8 cellular contexts compared by ENCODE assay signal in the genomic region with DNA sequence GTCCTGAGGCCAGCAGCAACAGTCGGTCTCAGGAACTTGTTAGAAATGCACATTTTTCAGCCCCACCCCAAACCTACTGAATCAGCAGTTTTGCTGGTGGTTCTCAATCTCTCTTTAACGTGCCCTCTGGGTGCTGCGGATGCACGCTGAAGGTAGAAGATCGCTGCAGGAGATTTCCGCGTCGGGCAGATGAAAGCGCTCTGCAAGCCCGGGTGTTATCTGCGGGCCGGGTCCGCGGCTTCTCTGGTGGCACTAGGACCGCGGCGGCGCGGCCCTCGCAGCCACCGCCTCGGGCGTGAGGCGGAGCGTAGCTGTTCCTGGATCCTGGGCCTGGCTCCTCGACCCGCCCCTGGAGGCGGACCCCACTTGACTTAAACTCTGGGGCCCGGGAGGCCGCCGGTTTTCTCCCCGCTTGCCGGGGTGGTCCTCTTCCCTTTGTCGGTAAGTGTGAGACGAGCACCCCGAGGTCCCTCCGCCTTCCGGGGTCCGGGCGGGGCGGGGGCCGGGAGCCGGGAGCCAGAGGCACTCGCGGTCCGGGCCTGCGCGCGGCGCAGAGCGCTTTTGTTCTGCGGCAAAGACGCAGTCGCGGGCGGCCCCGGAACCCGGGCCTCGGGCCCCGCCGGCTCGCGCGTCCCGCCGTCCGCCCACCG. TPM values are rescaled to one million over a fixed set of nuclear protein-coding genes. Genes with fewer than 3 reads are reported as not detected.
A peak's percentile ranks its signal among the peaks of the same experiment; 100 is the strongest.
DNase-seq lines count a peak whose midpoint lies in the region; ATAC-seq, FAIRE-seq and TF ChIP-seq lines count a peak whose summit lies in the region.

A gene with protein sequence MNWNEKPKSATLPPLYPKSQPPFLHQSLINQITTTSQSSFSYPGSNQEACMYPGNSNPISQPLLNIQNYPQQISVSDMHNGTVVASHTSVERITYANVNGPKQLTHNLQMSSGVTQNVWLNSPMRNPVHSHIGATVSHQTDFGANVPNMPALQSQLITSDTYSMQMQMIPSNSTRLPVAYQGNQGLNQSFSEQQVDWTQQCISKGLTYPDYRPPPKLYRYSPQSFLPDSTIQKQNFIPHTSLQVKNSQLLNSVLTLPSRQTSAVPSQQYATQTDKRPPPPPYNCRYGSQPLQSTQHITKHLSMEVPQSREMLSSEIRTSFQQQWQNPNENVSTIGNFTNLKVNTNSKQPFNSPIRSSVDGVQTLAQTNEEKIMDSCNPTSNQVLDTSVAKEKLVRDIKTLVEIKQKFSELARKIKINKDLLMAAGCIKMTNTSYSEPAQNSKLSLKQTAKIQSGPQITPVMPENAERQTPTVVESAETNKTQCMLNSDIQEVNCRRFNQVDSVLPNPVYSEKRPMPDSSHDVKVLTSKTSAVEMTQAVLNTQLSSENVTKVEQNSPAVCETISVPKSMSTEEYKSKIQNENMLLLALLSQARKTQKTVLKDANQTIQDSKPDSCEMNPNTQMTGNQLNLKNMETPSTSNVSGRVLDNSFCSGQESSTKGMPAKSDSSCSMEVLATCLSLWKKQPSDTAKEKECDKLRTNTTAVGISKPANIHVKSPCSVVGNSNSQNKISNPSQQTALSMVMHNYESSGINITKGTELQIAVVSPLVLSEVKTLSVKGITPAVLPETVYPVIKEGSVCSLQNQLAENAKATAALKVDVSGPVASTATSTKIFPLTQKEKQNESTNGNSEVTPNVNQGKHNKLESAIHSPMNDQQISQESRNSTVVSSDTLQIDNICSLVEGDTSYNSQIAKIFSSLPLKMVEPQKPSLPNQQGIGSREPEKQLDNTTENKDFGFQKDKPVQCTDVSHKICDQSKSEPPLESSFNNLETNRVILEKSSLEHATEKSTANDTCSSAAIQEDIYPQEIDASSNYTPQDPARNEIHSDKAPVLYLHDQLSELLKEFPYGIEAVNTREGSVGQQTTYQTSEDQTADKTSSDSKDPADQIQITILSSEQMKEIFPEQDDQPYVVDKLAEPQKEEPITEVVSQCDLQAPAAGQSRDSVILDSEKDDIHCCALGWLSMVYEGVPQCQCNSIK (N-terminal part only) (plus strand): TSS at position 365 of the 650 bp plus-strand sequence. CDS start 21,541 bp downstream, outside the sequence.

- H3K4me3 Mint-ChIP-seq in WTC11 = peak within 1 kb of the TSS; percentile 95

- peaks cover 42% of the 10 kb centered on the region for H3K36me3 Mint-ChIP-seq in WTC11

- peaks cover 41% of the 10 kb centered on the region for H3K79me2 ChIP-seq in smooth muscle cell (ENCODE audit: low read depth)

- H3K4me1 ChIP-seq in smooth muscle cell (ENCODE audit: low read depth) = peaks cover 16% of the 10 kb centered on the region

- peaks cover 30% of the 10 kb centered on the region for H4K20me1 ChIP-seq in smooth muscle cell (ENCODE audit: low read depth)

- TF ChIP-seq CTCF in WTC11 (IDR thresholded peaks at IDR 0.05) (no peak), bronchial epithelial cell (IDR thresholded peaks at IDR 0.05; ENCODE audit: insufficient read depth, low read length, severe bottlenecking) (no peak), smooth muscle cell (IDR thresholded peaks at IDR 0.05; ENCODE audit: borderline replicate concordance, insufficient read depth, poor library complexity, severe bottlenecking) (no peak)

- under 1% methylated on average over 65 of the region's 68 CpGs for WGBS in smooth muscle cell (ENCODE audit: low lambda C conversion rate)

- DNase-seq in AG08395 (ENCODE audit: low spot score) (peak; percentile 91), NCI-H2227 (lab: John Stamatoyannopoulos, UW; ENCODE audit: unreplicated experiment) (peak; percentile 88), WTC11 (ENCODE audit: low spot score) (peak; percentile 88), bronchial epithelial cell (ENCODE audit: low read depth) (peak; percentile 67), iPS-NIHi7 (ENCODE audit: extremely low spot score) (peak; percentile 96), smooth muscle cell (lab: John Stamatoyannopoulos, UW; ENCODE audit: unreplicated experiment) (peak; percentile 54)

- no peak for FAIRE-seq in bronchial epithelial cell (lab: Jason Lieb, UNC)

- peak within 1 kb of the TSS; percentile 70 for H2AFZ ChIP-seq in smooth muscle cell (ENCODE audit: low read depth)

- peaks cover 12% of the 10 kb centered on the region for H3K9me3 Mint-ChIP-seq in WTC11

- POLR2A ChIA-PET in WTC11 (lab: Charles Lee) = interaction anchor here (0.9 kb wide), 1 partner anchor 720 kb away, joined by 3 read pairs; a partner anchor contains a TSS

- peaks cover 49% of the 10 kb centered on the region for H3K4me1 Mint-ChIP-seq in WTC11

- no peaks in the 10 kb centered on the region for H3K27me3 Mint-ChIP-seq in WTC11 (ENCODE audit: low read depth)

- H3K4me2 ChIP-seq in smooth muscle cell = peak within 1 kb of the TSS; percentile 92

- ATAC-seq in GM18909 (IDR thresholded peaks at IDR 0.05; ENCODE audit: poor library complexity, unreplicated experiment) (peak; percentile 92), HG03159 (IDR thresholded peaks at IDR 0.05; ENCODE audit: unreplicated experiment) (peak; percentile 80), WTC11 (peak; percentile 94)

- peak within 1 kb of the TSS; percentile 70 for H3K9ac ChIP-seq in smooth muscle cell (ENCODE audit: low read depth)

- peak within 1 kb of the TSS; percentile 67 for H3K4me3 ChIP-seq in bronchial epithelial cell (ENCODE audit: low read depth, low read length)
- peak within 1 kb of the TSS; percentile 85 for H3K4me3 ChIP-seq in smooth muscle cell

- CTCF ChIA-PET in WTC11 (lab: Charles Lee) = interaction anchor here (1.3 to 1.4 kb wide), 2 partner anchors 44 to 148 kb away, joined by 4 read pairs; no protein-coding TSS in a partner anchor

- H3K27ac Mint-ChIP-seq in WTC11 = peak within 1 kb of the TSS; percentile 93

- H3K36me3 ChIP-seq in bronchial epithelial cell (ENCODE audit: control insufficient read depth, insufficient read depth, low read length) (no peaks in the 10 kb centered on the region), smooth muscle cell (ENCODE audit: low read depth) (no peaks in the 10 kb centered on the region)

- H3K9me3 ChIP-seq in smooth muscle cell (replicated peaks; ENCODE audit: low read depth) = no peaks in the 10 kb centered on the region

- H3F3A ChIP-seq in smooth muscle cell (ENCODE audit: low read depth) = peaks cover 3% of the 10 kb centered on the region

- H3K27ac ChIP-seq in smooth muscle cell (ENCODE audit: low read depth) = peak within 1 kb of the TSS; percentile 63

- H3K27me3 ChIP-seq in bronchial epithelial cell (ENCODE audit: control insufficient read depth, insufficient read depth, low read length) (no peaks in the 10 kb centered on the region), smooth muscle cell (ENCODE audit: low read depth) (no peaks in the 10 kb centered on the region)

TF ChIP-seq in WTC11, 78 proteins besides CTCF, POLR2A, EP300 and RAD21 (continues in another document):
- TF ChIP-seq PRRX2 (CRISPR knock-in tag; IDR thresholded peaks at IDR 0.05) (no peak), EMX1 (CRISPR knock-in tag; IDR thresholded peaks at IDR 0.05) (no peak), GRHL2 (CRISPR knock-in tag; IDR thresholded peaks at IDR 0.05; ENCODE audit: insufficient replicate concordance, severe bottlenecking) (no peak), ETV6 (CRISPR knock-in tag; IDR thresholded peaks at IDR 0.05) (peak; percentile 82), ELF4 (CRISPR knock-in tag; IDR thresholded peaks at IDR 0.05; ENCODE audit: low read depth) (0 out of 2 replicates have a peak, but pooled peaks have one; percentile 46), MXD4 (CRISPR knock-in tag; IDR thresholded peaks at IDR 0.05; ENCODE audit: borderline replicate concordance) (no peak), MYBL2 (CRISPR knock-in tag; IDR thresholded peaks at IDR 0.05) (no peak), TEAD1 (CRISPR knock-in tag; IDR thresholded peaks at IDR 0.05) (peak; percentile 73; the same call in 1 of the 2 replicates), TP53 (CRISPR knock-in tag; IDR thresholded peaks at IDR 0.05) (peak; percentile 67)
- TF ChIP-seq, protein P1, sequence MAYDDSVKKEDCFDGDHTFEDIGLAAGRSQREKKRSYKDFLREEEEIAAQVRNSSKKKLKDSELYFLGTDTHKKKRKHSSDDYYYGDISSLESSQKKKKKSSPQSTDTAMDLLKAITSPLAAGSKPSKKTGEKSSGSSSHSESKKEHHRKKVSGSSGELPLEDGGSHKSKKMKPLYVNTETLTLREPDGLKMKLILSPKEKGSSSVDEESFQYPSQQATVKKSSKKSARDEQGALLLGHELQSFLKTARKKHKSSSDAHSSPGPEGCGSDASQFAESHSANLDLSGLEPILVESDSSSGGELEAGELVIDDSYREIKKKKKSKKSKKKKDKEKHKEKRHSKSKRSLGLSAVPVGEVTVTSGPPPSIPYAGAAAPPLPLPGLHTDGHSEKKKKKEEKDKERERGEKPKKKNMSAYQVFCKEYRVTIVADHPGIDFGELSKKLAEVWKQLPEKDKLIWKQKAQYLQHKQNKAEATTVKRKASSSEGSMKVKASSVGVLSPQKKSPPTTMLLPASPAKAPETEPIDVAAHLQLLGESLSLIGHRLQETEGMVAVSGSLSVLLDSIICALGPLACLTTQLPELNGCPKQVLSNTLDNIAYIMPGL (CRISPR knock-in tag; IDR thresholded peaks at IDR 0.05) = peak; percentile 82; the same call in 1 of the 2 replicates
- TF ChIP-seq, protein P2, sequence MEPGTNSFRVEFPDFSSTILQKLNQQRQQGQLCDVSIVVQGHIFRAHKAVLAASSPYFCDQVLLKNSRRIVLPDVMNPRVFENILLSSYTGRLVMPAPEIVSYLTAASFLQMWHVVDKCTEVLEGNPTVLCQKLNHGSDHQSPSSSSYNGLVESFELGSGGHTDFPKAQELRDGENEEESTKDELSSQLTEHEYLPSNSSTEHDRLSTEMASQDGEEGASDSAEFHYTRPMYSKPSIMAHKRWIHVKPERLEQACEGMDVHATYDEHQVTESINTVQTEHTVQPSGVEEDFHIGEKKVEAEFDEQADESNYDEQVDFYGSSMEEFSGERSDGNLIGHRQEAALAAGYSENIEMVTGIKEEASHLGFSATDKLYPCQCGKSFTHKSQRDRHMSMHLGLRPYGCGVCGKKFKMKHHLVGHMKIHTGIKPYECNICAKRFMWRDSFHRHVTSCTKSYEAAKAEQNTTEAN (CRISPR knock-in tag; IDR thresholded peaks at IDR 0.05) = 0 out of 2 replicates have a peak, but pooled peaks have one; percentile 52
- TF ChIP-seq, protein P3, sequence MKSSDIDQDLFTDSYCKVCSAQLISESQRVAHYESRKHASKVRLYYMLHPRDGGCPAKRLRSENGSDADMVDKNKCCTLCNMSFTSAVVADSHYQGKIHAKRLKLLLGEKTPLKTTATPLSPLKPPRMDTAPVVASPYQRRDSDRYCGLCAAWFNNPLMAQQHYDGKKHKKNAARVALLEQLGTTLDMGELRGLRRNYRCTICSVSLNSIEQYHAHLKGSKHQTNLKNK (CRISPR knock-in tag; IDR thresholded peaks at IDR 0.05) = no peak

RNA-seq across cellular contexts. Expression of the gene that starts here (rescaled TPM):
- total RNA-seq in WTC11 (2021) = 78.1 to 91.4 TPM (median 79.9 TPM) in 3 replicates
- 15.3 and 47.0 TPM in 2 replicates for total RNA-seq in bronchial epithelial cell
- 28.3 and 57.6 TPM in 2 replicates for total RNA-seq in smooth muscle cell
- 9.7 and 10.5 TPM in 2 replicates for polyA plus RNA-seq in smooth muscle cell

Comparison
In these comparisons a context has a peak if more than half of its experiments do, and no peak if none do; other contexts are left out.
1. Peak in every context shown above with its lines: DNase-seq, ATAC-seq, H3K4me3 ChIP-seq and H3K27ac ChIP-seq.